Comparison of ENCODE assay signal across 1 cellular context in genomic region chr21:33480481-33481103, GRCh38.
TF ChIP-seq lines count a peak whose summit lies in the region.

No MANE protein-coding gene starts in this region.

TF ChIP-seq in GM23338, 12 proteins besides CTCF, POLR2A, EP300 and RAD21 (continued from another document):
- TF ChIP-seq STAT1 (IDR thresholded peaks at IDR 0.05; ENCODE audit: unreplicated experiment) (no peak), CREB1 (CRISPR knock-in tag; IDR thresholded peaks at IDR 0.05; ENCODE audit: low read depth) (no peak), EZH2 (IDR thresholded peaks at IDR 0.05; ENCODE audit: low read depth, unreplicated experiment) (no peak)
